In the genomic region with DNA sequence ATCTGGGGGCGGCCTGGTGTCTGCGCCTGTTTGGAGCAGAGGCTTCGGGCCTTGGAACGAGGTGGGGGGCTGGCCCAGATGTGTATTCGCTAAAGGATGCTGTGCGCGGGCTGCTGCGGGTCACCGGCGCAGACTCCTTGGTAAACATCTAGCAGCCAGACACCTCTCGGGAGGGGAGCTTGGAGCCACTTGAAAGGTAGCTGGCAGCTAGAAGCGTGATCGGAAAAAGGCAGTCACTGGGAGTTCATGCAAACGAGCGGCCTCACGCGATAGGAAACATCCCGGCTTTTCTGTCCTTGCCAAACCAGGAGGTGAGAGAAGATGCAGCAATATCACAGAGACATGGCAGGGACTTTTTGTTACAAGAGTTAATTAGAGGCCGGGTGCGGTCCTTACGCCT, we compare ENCODE assay signal across 15 cellular contexts. TPM values are rescaled to one million over a fixed set of nuclear protein-coding genes. Genes with fewer than 3 reads are reported as not detected.
"Had no signal": no experiment of that assay in that cellular context is flagged by ENCODE, and none has a peak within 500 bp of the region (broad histone marks: within the 10 kb centered on the region; RNA-seq: fewer than 3 reads in every experiment).

No MANE protein-coding gene starts in this region.

- H3K4me1 ChIP-seq: ascending aorta, right atrium auricular region had no signal

- DNase-seq: activated CD4-positive, alpha-beta memory T cell treated with anti-CD3 and anti-CD28 coated beads, Interleukin-2, amount 10 ng/mL, durations not matched to agents 7 days and 5 days; activated CD4-positive, alpha-beta T cell treated with anti-CD3 and anti-CD28 coated beads for 36 hours; activated gamma-delta T cell; activated naive CD8-positive, alpha-beta T cell treated with anti-CD3 and anti-CD28 coated beads, Interleukin-2, amount 10 ng/mL, durations not matched to agents 7 days and 5 days; activated T-cell treated with anti-CD3 and anti-CD28 coated beads, Interleukin-2, amount 50 U/mL, for 48 hours; dorsolateral prefrontal cortex; foreskin melanocyte; kidney; small intestine; T-helper 9 cell; tibial artery had no signal

- H3K27ac ChIP-seq: dorsolateral prefrontal cortex, neutrophil, right atrium auricular region, tibial artery, VCaP had no signal

- H3K36me3 ChIP-seq: ascending aorta, neutrophil, right atrium auricular region, tibial artery had no signal

- H3K9me3 ChIP-seq: ascending aorta, neutrophil, right atrium auricular region had no signal

- H3K4me3 ChIP-seq: ascending aorta, right atrium auricular region, tibial artery had no signal

- ATAC-seq: activated CD4-positive, alpha-beta T cell treated with anti-CD3 and anti-CD28 coated beads for 36 hours had no signal

- H3K27me3 ChIP-seq: ascending aorta, right atrium auricular region had no signal

- FAIRE-seq: kidney, small intestine had no signal

RNA-seq across cellular contexts. Expression of a gene that starts 8.1 kb away (rescaled TPM):
- total RNA-seq: activated CD4-positive, alpha-beta memory T cell treated with anti-CD3 and anti-CD28 coated beads, Interleukin-2, amount 10 ng/mL, durations not matched to agents 7 days and 5 days had no signal
